In genomic region chr6:157108923-157109322, GRCh38 we compare ENCODE assay signal across 21 cellular contexts.
DNase-seq lines count a peak whose midpoint lies in the region; ATAC-seq, FAIRE-seq and TF ChIP-seq lines count a peak whose summit lies in the region.
"Had no signal": no experiment of that assay in that cellular context is flagged by ENCODE, and none has a peak within 500 bp of the region (broad histone marks: within the 10 kb centered on the region; RNA-seq: fewer than 3 reads in every experiment).

No MANE protein-coding gene starts in this region.

- H3K4me3 Mint-ChIP-seq in activated T-cell treated with anti-CD3 and anti-CD28 coated beads, Interleukin-2, amount 50 U/mL, for 24 hours = no peak overlapping the region
- H3K4me3 Mint-ChIP-seq in CD4-positive, alpha-beta memory T cell = no peak overlapping the region
- H3K4me3 Mint-ChIP-seq: CD14-positive monocyte; stimulated activated naive B cell treated with anti-CD40 and anti-IgM and Interleukin-4, amounts not matched to agents 10 μg/mL and 1 μg/mL and 100 μg/mL, for 72 hours had no signal

- peaks cover 43% of the 10 kb centered on the region for H3K36me3 Mint-ChIP-seq in activated T-cell treated with anti-CD3 and anti-CD28 coated beads, Interleukin-2, amount 50 U/mL, for 24 hours (ENCODE audit: low read depth)
- peaks cover 31 to 40% of the 10 kb centered on the region in 2 donors for H3K36me3 Mint-ChIP-seq in CD4-positive, alpha-beta memory T cell

- no peaks in the 10 kb centered on the region for H3K27me3 Mint-ChIP-seq in activated T-cell treated with anti-CD3 and anti-CD28 coated beads, Interleukin-2, amount 50 U/mL, for 24 hours
- H3K27me3 Mint-ChIP-seq in CD4-positive, alpha-beta memory T cell = no peaks in the 10 kb centered on the region
- H3K27me3 Mint-ChIP-seq: stimulated activated naive B cell treated with anti-CD40 and anti-IgM and Interleukin-4, amounts not matched to agents 10 μg/mL and 1 μg/mL and 100 μg/mL, for 72 hours had no signal

- H3K9me3 Mint-ChIP-seq in activated T-cell treated with anti-CD3 and anti-CD28 coated beads, Interleukin-2, amount 50 U/mL, for 24 hours = no peaks in the 10 kb centered on the region
- peaks cover 0 to 3% (median 0%) of the 10 kb centered on the region in 8 donors for H3K9me3 Mint-ChIP-seq in CD4-positive, alpha-beta memory T cell

- H3K4me2 ChIP-seq in K562 (ENCODE audit: insufficient read depth, low read length) (no peak overlapping the region), MM.1S (ENCODE audit: low read depth, low read length) (no peak overlapping the region)

- H2AFZ ChIP-seq in K562 (ENCODE audit: low read depth, low read length) (no peak overlapping the region), MM.1S (ENCODE audit: low read length) (no peak overlapping the region)

- TF ChIP-seq CTCF in K562 (IDR thresholded peaks at IDR 0.05 in 2 of 3, conservative IDR thresholded peaks at IDR 0.05 in 1 of 3; ENCODE audit: insufficient read depth in 2 of 3, low read depth in 1 of 3, low read length in 3 of 3) = no peak
- TF ChIP-seq CTCF in suprapubic skin (IDR thresholded peaks at IDR 0.05) = no peak
- no peak for TF ChIP-seq CTCF in MM.1S (IDR thresholded peaks at IDR 0.05; ENCODE audit: low read length)

- POLR2A ChIA-PET in K562 (lab: Yijun Ruan, JAX) = interaction anchor here (0.5 to 1.0 kb wide), 2 partner anchors 13 to 39 kb away, joined by 3 to 5 read pairs; no protein-coding TSS in a partner anchor
- POLR2A ChIA-PET in CD4-positive, alpha-beta memory T cell (lab: Charles Lee; ENCODE audit: partially characterized antibody) = interaction anchor here (0.9 kb wide), 1 partner anchor 23 kb away, joined by 3 read pairs; no protein-coding TSS in a partner anchor

- no peaks in the 10 kb centered on the region for H3K9me3 ChIP-seq in K562 (replicated peaks; ENCODE audit: control insufficient read depth, insufficient read depth, low read depth, low read length)
- H3K9me3 ChIP-seq in mesodermal cell (ENCODE audit: control insufficient read depth, low read length) = no peaks in the 10 kb centered on the region
- no peaks in the 10 kb centered on the region for H3K9me3 ChIP-seq in suprapubic skin
- no peaks in the 10 kb centered on the region for H3K9me3 ChIP-seq in MM.1S (replicated peaks; ENCODE audit: insufficient read depth, low read length)
- H3K9me3 ChIP-seq in CD4-positive, alpha-beta memory T cell (ENCODE audit: control insufficient read depth in 1 of 2, low read length in 2 of 2) = no peaks in the 10 kb centered on the region
- H3K9me3 ChIP-seq: mucosa of descending colon, SJCRH30, upper lobe of left lung had no signal

- TF ChIP-seq RAD21 in K562 (CRISPR knock-in tag; conservative IDR thresholded peaks at IDR 0.05 in 1 of 2, IDR thresholded peaks at IDR 0.05 in 1 of 2) = no peak

- no peaks in the 10 kb centered on the region for H3K9me2 ChIP-seq in MM.1S (replicated peaks; ENCODE audit: insufficient read depth, low read length)

- intact Hi-C loops in K562 (cut with micrococcal nuclease) = no loop called here
- intact Hi-C loops in CD4-positive, alpha-beta memory T cell (cut with micrococcal nuclease) = no loop called here

- ATAC-seq in K562 = no peak
- ATAC-seq: HCT116; stimulated activated naive B cell treated with anti-CD40 and anti-IgM and Interleukin-4, amounts not matched to agents 10 μg/mL and 1 μg/mL and 100 μg/mL, for 72 hours had no signal

- peaks cover 64% of the 10 kb centered on the region for H3K4me1 Mint-ChIP-seq in activated T-cell treated with anti-CD3 and anti-CD28 coated beads, Interleukin-2, amount 50 U/mL, for 24 hours (ENCODE audit: low read depth)
- peaks cover 19 to 28% (median 25%) of the 10 kb centered on the region in 4 donors for H3K4me1 Mint-ChIP-seq in CD4-positive, alpha-beta memory T cell

- H3K4me3 ChIP-seq in K562 (no peak overlapping the region), mesodermal cell (ENCODE audit: extremely low read depth, insufficient read depth, low read length, poor library complexity, severe bottlenecking) (no peak overlapping the region), suprapubic skin (no peak overlapping the region), H7 (ENCODE audit: insufficient read depth, low read depth, low read length) (no peak overlapping the region), MM.1S (ENCODE audit: low read length) (no peak overlapping the region)
- H3K4me3 ChIP-seq in CD4-positive, alpha-beta memory T cell (ENCODE audit: low read length in 2 of 2) = no peak overlapping the region
- H3K4me3 ChIP-seq: mucosa of descending colon, SJCRH30, upper lobe of left lung had no signal

- CTCF ChIA-PET in K562 (lab: Yijun Ruan, JAX; ENCODE audit: low intra/inter-chr PET ratio) = no interaction called here
- CTCF ChIA-PET in CD4-positive, alpha-beta memory T cell (lab: Charles Lee; ENCODE audit: partially characterized antibody) = interaction anchor here (0.9 kb wide), 1 partner anchor 29 kb away, joined by 3 read pairs; no protein-coding TSS in a partner anchor

- TF ChIP-seq POLR2A in K562 (conservative IDR thresholded peaks at IDR 0.05) (no peak), suprapubic skin (IDR thresholded peaks at IDR 0.05) (no peak)

- FAIRE-seq in K562 (lab: Jason Lieb, UNC) = no peak
- FAIRE-seq: A204.1, bronchial epithelial cell, GM12891 had no signal

- no TSS peak for BruUV-seq in K562 (replicated peaks; lab: Mats Ljungman, UMichigan)

- H3K36me3 ChIP-seq in K562 (ENCODE audit: control insufficient read depth, insufficient read depth, low read length) (0 out of 3 replicates have a peak, but pooled peaks cover 5% of the 10 kb centered on the region), mesodermal cell (ENCODE audit: control insufficient read depth, insufficient read depth, low read length) (peaks cover 31% of the 10 kb centered on the region), suprapubic skin (peaks cover 10% of the 10 kb centered on the region), H7 (replicated peaks; ENCODE audit: control insufficient read depth, insufficient read depth, low read length) (no peaks in the 10 kb centered on the region; the same call in 1 of the 2 replicates), MM.1S (replicated peaks; ENCODE audit: insufficient read depth, low read length) (no peaks in the 10 kb centered on the region)
- H3K36me3 ChIP-seq in CD4-positive, alpha-beta memory T cell (ENCODE audit: insufficient read depth, low read length) = no peaks in the 10 kb centered on the region
- H3K36me3 ChIP-seq: SJCRH30 had no signal

- H3K9ac ChIP-seq in K562 (ENCODE audit: insufficient read depth in 1 of 2, low read depth in 2 of 2, low read length in 2 of 2) (no peak overlapping the region; a peak in 1 of 4 replicates), MM.1S (ENCODE audit: low read length) (no peak overlapping the region)

- 50% methylated on average over 7 of the region's 7 CpGs for WGBS in K562 (ENCODE audit: insufficient coverage, low coverage, missing lambda C conversion rate)
- 89 to 100% methylated on average over 4 to 6 of the region's 7 CpGs for WGBS in mesodermal cell (ENCODE audit: insufficient coverage in 2 of 2), 2 experiments
- 85% methylated on average over 7 of the region's 7 CpGs for WGBS in suprapubic skin

- H3K27ac ChIP-seq in K562 (ENCODE audit: extremely low read depth, low read depth, low read length) (peak overlapping the region; percentile 27; the same call in 2 of the 3 replicates), mesodermal cell (ENCODE audit: low read depth, low read length, severe bottlenecking) (peak overlapping the region; percentile 75), suprapubic skin (peak overlapping the region; percentile 67), MM.1S (ENCODE audit: low read length) (no peak overlapping the region)
- H3K27ac ChIP-seq in CD4-positive, alpha-beta memory T cell (ENCODE audit: low read depth, low read length) = no peak overlapping the region
- H3K27ac ChIP-seq: SJCRH30, upper lobe of left lung had no signal

- TF ChIP-seq EP300 in K562 (IDR thresholded peaks at IDR 0.05; ENCODE audit: low read length) (no peak), suprapubic skin (IDR thresholded peaks at IDR 0.05) (no peak)

- H3K4me1 ChIP-seq in K562 (replicated peaks in 1 of 2; ENCODE audit: control insufficient read depth in 2 of 2, insufficient read depth in 2 of 2, low read length in 2 of 2) (peaks cover 0 to 25% of the 10 kb centered on the region in 2 experiments; a peak in 4 of 5 replicates), mesodermal cell (ENCODE audit: control insufficient read depth, insufficient read depth, low read length, poor library complexity, severe bottlenecking) (peaks cover 20% of the 10 kb centered on the region), suprapubic skin (peaks cover 12% of the 10 kb centered on the region), MM.1S (ENCODE audit: low read length) (no peaks in the 10 kb centered on the region)
- H3K4me1 ChIP-seq in CD4-positive, alpha-beta memory T cell (ENCODE audit: insufficient read depth, low read length) = peaks cover 4% of the 10 kb centered on the region

- H4K20me1 ChIP-seq in K562 (replicated peaks; ENCODE audit: control insufficient read depth, insufficient read depth, low read length) (no peaks in the 10 kb centered on the region), MM.1S (ENCODE audit: insufficient read depth, low read length) (no peaks in the 10 kb centered on the region)

- no peaks in the 10 kb centered on the region for H3K9me1 ChIP-seq in K562 (ENCODE audit: control insufficient read depth, insufficient read depth, low read length)

- no peaks in the 10 kb centered on the region for H3F3A ChIP-seq in MM.1S (ENCODE audit: insufficient read depth, low read length)

- no peaks in the 10 kb centered on the region for H3K27me3 ChIP-seq in K562 (ENCODE audit: control insufficient read depth in 2 of 2, insufficient read depth in 2 of 2, low read length in 2 of 2)
- no peaks in the 10 kb centered on the region for H3K27me3 ChIP-seq in suprapubic skin
- no peaks in the 10 kb centered on the region for H3K27me3 ChIP-seq in H7 (ENCODE audit: control insufficient read depth, insufficient read depth, low read length)
- no peaks in the 10 kb centered on the region for H3K27me3 ChIP-seq in MM.1S (replicated peaks; ENCODE audit: insufficient read depth, low read length)
- no peaks in the 10 kb centered on the region for H3K27me3 ChIP-seq in CD4-positive, alpha-beta memory T cell (ENCODE audit: insufficient read depth, low read length)
- H3K27me3 ChIP-seq: SJCRH30, upper lobe of left lung had no signal

- in situ Hi-C loops in K562 (cut with MboI) = no loop called here

- peaks cover 4% of the 10 kb centered on the region; the same call in 2 of the 3 replicates for H3K79me2 ChIP-seq in K562 (ENCODE audit: control insufficient read depth, insufficient read depth, low read length)
- no peaks in the 10 kb centered on the region for H3K79me2 ChIP-seq in MM.1S (ENCODE audit: low read length)

- DNase-seq in activated T-cell treated with anti-CD3 and anti-CD28 coated beads, Interleukin-2, amount 50 U/mL, for 24 hours = no peak
- no peak for DNase-seq in activated T-cell treated with anti-CD3 and anti-CD28 coated beads, Interleukin-2, amount 50 U/mL, for 48 hours
- DNase-seq in K562 (ENCODE audit: extremely low read depth in 1 of 4, low spot score in 3 of 4) (no peak), suprapubic skin (ENCODE audit: low spot score in 2 of 2) (no peak), H7 (no peak), MM.1S (no peak)
- DNase-seq in CD4-positive, alpha-beta memory T cell = no peak
- DNase-seq: activated CD4-positive, alpha-beta T cell treated with anti-CD3 and anti-CD28 coated beads for 1 hour; left colon; mucosa of descending colon; NCI-H1694; NCI-H748 treated with DMSO at 0.1 percent for 48 hours; SJCRH30; stimulated activated naive B cell treated with anti-CD40 and anti-IgM and Interleukin-4, amounts not matched to agents 10 μg/mL and 1 μg/mL and 100 μg/mL, for 72 hours; upper lobe of left lung had no signal

- peak overlapping the region; percentile 47 for H3K27ac Mint-ChIP-seq in activated T-cell treated with anti-CD3 and anti-CD28 coated beads, Interleukin-2, amount 50 U/mL, for 24 hours
- H3K27ac Mint-ChIP-seq in CD4-positive, alpha-beta memory T cell = no peak overlapping the region
- H3K27ac Mint-ChIP-seq: stimulated activated naive B cell treated with anti-CD40 and anti-IgM and Interleukin-4, amounts not matched to agents 10 μg/mL and 1 μg/mL and 100 μg/mL, for 72 hours had no signal

Comparison
In these comparisons a context has a peak if more than half of its experiments do, and no peak if none do; other contexts are left out.
1. H3K27ac ChIP-seq: peak in K562 (single experiment), mesodermal cell (single experiment) and suprapubic skin (single experiment); none in MM.1S (single experiment) and CD4-positive, alpha-beta memory T cell (single experiment).